Comparison of ENCODE assay signal across 9 cellular contexts in genomic region chr2:70118798-70119454, GRCh38. TPM values are rescaled to one million over a fixed set of nuclear protein-coding genes. Genes with fewer than 3 reads are reported as not detected.
DNase-seq lines count a peak whose midpoint lies in the region; ATAC-seq and TF ChIP-seq lines count a peak whose summit lies in the region.
"Had no signal": no experiment of that assay in that cellular context is flagged by ENCODE, and none has a peak within 500 bp of the region (broad histone marks: within the 10 kb centered on the region; RNA-seq: fewer than 3 reads in every experiment).

No MANE protein-coding gene starts in this region.

- TF ChIP-seq POLR2A in testis (IDR thresholded peaks at IDR 0.05) = no peak

- H3K27ac Mint-ChIP-seq in MCF 10A (ENCODE audit: low read depth, unreplicated experiment) (no peak overlapping the region), T-helper 17 cell (peak overlapping the region; percentile 76), immature natural killer cell (peak overlapping the region; percentile 52 to 87 (median 64))

- H3K9me3 Mint-ChIP-seq in MCF 10A (ENCODE audit: unreplicated experiment) (no peaks in the 10 kb centered on the region), immature natural killer cell (no peaks in the 10 kb centered on the region)

- 0% methylated on average over 3 of the region's 4 CpGs for WGBS in mammary epithelial cell (ENCODE audit: low coverage, missing lambda C conversion rate)
- 44 to 46% methylated on average over 4 of the region's 4 CpGs for WGBS in testis, 2 donors

- intact Hi-C loops in mammary epithelial cell (cut with micrococcal nuclease) (no loop called here), MCF 10A (cut with micrococcal nuclease) (no loop called here), testis (cut with DNase I; ENCODE audit: low total_unique reads) (no loop called here)

- H3K4me1 ChIP-seq in mammary epithelial cell (ENCODE audit: insufficient read depth, low read length) (peaks cover 7% of the 10 kb centered on the region), testis (peaks cover 26% of the 10 kb centered on the region)

- H3K27me3 Mint-ChIP-seq in MCF 10A (ENCODE audit: insufficient read depth, unreplicated experiment) = no peaks in the 10 kb centered on the region
- H3K27me3 Mint-ChIP-seq in T-helper 17 cell = no peaks in the 10 kb centered on the region
- H3K27me3 Mint-ChIP-seq in immature natural killer cell (ENCODE audit: low read depth in 3 of 3) = peaks cover 5 to 13% (median 11%) of the 10 kb centered on the region in 3 donors

- H3K27me3 ChIP-seq in mammary epithelial cell (ENCODE audit: insufficient read depth, low read length) (no peaks in the 10 kb centered on the region), testis (no peaks in the 10 kb centered on the region), brain microvascular endothelial cell (replicated peaks) (no peaks in the 10 kb centered on the region)

- peaks cover 11% of the 10 kb centered on the region for H3K4me1 Mint-ChIP-seq in MCF 10A (ENCODE audit: insufficient read depth, unreplicated experiment)
- H3K4me1 Mint-ChIP-seq in T-helper 17 cell = peaks cover 23% of the 10 kb centered on the region
- H3K4me1 Mint-ChIP-seq in immature natural killer cell = peaks cover 50 to 62% of the 10 kb centered on the region in 2 donors

- BruUV-seq in mammary epithelial cell (replicated peaks; lab: Mats Ljungman, UMichigan) (no TSS peak), MCF 10A (replicated peaks; lab: Mats Ljungman, UMichigan) (no TSS peak)

- in situ Hi-C loops in mammary epithelial cell (cut with MboI; ENCODE audit: low sequenced_read_pairs in 2 of 2) (no loop called here), brain microvascular endothelial cell (cut with HindIII; ENCODE audit: low pct_ligation_motif_present, low sequenced_read_pairs) (no loop called here)

- no peaks in the 10 kb centered on the region for H4K20me1 ChIP-seq in mammary epithelial cell (ENCODE audit: insufficient read depth, low read length)

- H3K79me2 ChIP-seq in mammary epithelial cell (ENCODE audit: insufficient read depth, low read length) = no peaks in the 10 kb centered on the region

- H3K4me3 Mint-ChIP-seq in MCF 10A (ENCODE audit: unreplicated experiment) = no peak overlapping the region
- no peak overlapping the region for H3K4me3 Mint-ChIP-seq in T-helper 17 cell
- H3K4me3 Mint-ChIP-seq in immature natural killer cell = no peak overlapping the region

- no peak overlapping the region for H3K4me3 ChIP-seq in mammary epithelial cell (replicated peaks in 1 of 3; ENCODE audit: insufficient read depth in 1 of 3, low read depth in 2 of 3, low read length in 3 of 3)
- H3K4me3 ChIP-seq in testis = no peak overlapping the region
- no peak overlapping the region for H3K4me3 ChIP-seq in brain microvascular endothelial cell (ENCODE audit: low read depth, low read length)
- H3K4me3 ChIP-seq: skin epidermis had no signal

- peak overlapping the region; percentile 60 for H2AFZ ChIP-seq in mammary epithelial cell (ENCODE audit: low read depth, low read length)

- CTCF ChIA-PET in mammary epithelial cell (lab: Charles Lee; ENCODE audit: low non-redundant PET) (no interaction called here), MCF 10A (lab: Yijun Ruan, JAX) (interaction anchor here (0.6 kb wide), 1 partner anchor 11 kb away, joined by 3 read pairs; no protein-coding TSS in a partner anchor)

- H3K9me3 ChIP-seq in mammary epithelial cell (replicated peaks; ENCODE audit: insufficient read depth, low read length) (no peaks in the 10 kb centered on the region), T-helper 17 cell (ENCODE audit: control insufficient read depth, low read length, poor library complexity, severe bottlenecking) (no peaks in the 10 kb centered on the region), testis (no peaks in the 10 kb centered on the region)

- TF ChIP-seq CTCF in mammary epithelial cell (conservative IDR thresholded peaks at IDR 0.05 in 1 of 2, IDR thresholded peaks at IDR 0.05 in 1 of 2; ENCODE audit: extremely low read depth in 1 of 2, insufficient read depth in 1 of 2, low read depth in 1 of 2, low read length in 2 of 2) = no peak
- TF ChIP-seq CTCF in MCF 10A (IDR thresholded peaks at IDR 0.05; ENCODE audit: unreplicated experiment) = no peak
- no peak for TF ChIP-seq CTCF in testis (IDR thresholded peaks at IDR 0.05)
- TF ChIP-seq CTCF in GM20000 (IDR thresholded peaks at IDR 0.05; ENCODE audit: extremely low read depth, missing control alignments) = no peak
- TF ChIP-seq CTCF in brain microvascular endothelial cell (IDR thresholded peaks at IDR 0.05; ENCODE audit: low read depth, low read length, missing control alignments) = no peak

- no peaks in the 10 kb centered on the region for H3K36me3 ChIP-seq in mammary epithelial cell (ENCODE audit: insufficient read depth, low read length)
- H3K36me3 ChIP-seq in testis (ENCODE audit: low read depth, missing control alignments) = no peaks in the 10 kb centered on the region
- no peaks in the 10 kb centered on the region for H3K36me3 ChIP-seq in brain microvascular endothelial cell (replicated peaks)

- H3K36me3 Mint-ChIP-seq in MCF 10A (ENCODE audit: insufficient read depth, unreplicated experiment) = no peaks in the 10 kb centered on the region
- no peaks in the 10 kb centered on the region for H3K36me3 Mint-ChIP-seq in T-helper 17 cell (ENCODE audit: low read depth)
- H3K36me3 Mint-ChIP-seq in immature natural killer cell = no peaks in the 10 kb centered on the region

- DNase-seq in mammary epithelial cell (no peak), MCF 10A (ENCODE audit: unreplicated experiment) (no peak), T-helper 17 cell (no peak), immature natural killer cell (no peak), testis (peak; percentile 81), GM20000 (ENCODE audit: low spot score) (no peak), brain microvascular endothelial cell (no peak)

- H3K4me2 ChIP-seq in mammary epithelial cell (ENCODE audit: insufficient read depth, low read depth, low read length) = no peak overlapping the region

- no peak overlapping the region for H3K9ac ChIP-seq in mammary epithelial cell (ENCODE audit: insufficient read depth, low read length)

- POLR2A ChIA-PET in MCF 10A (lab: Yijun Ruan, JAX) = no interaction called here

- dilution Hi-C loops in mammary epithelial cell (cut with HindIII; ENCODE audit: low sequenced_read_pairs) = no loop called here

- ATAC-seq in T-helper 17 cell = no peak
- ATAC-seq in GM21526 (IDR thresholded peaks at IDR 0.05; ENCODE audit: low FRiP score, unreplicated experiment) = no peak

- H3K27ac ChIP-seq in mammary epithelial cell (ENCODE audit: insufficient read depth, low read depth, low read length) (no peak overlapping the region), testis (peak overlapping the region; percentile 29 to 77), brain microvascular endothelial cell (no peak overlapping the region)

RNA-seq across cellular contexts. Expression of gene PCBP1, which starts 31.6 kb away (rescaled TPM):
- total RNA-seq in mammary epithelial cell = 100 to 1,000 TPM in 1 of 2 donors, 10 to 100 TPM in 1; 47.2 to 258 TPM
- 128 TPM for polyA plus RNA-seq in mammary epithelial cell
- 119 TPM for polyA minus RNA-seq in mammary epithelial cell
- 259 and 277 TPM in 2 replicates for total RNA-seq in MCF 10A (2022)
- total RNA-seq in T-helper 17 cell = 100 to 1,000 TPM; 334 to 345 TPM
- polyA plus RNA-seq in immature natural killer cell = 100 to 1,000 TPM; 184 to 233 (median 232) TPM
- total RNA-seq in testis = 100 to 1,000 TPM; 144 to 200 TPM
- polyA plus RNA-seq in testis (ENCODE audit: insufficient read depth, low read depth, low replicate concordance) = 270 TPM

Comparison
In these comparisons a context has a peak if more than half of its experiments do, and no peak if none do; other contexts are left out.
1. H3K27ac ChIP-seq: peak in testis (2 of 2); none in mammary epithelial cell (single experiment) and brain microvascular endothelial cell (single experiment).